In genomic region chr15:73964736-73965093, GRCh38 we compare ENCODE assay signal across 8 cellular contexts. TPM values are rescaled to one million over a fixed set of nuclear protein-coding genes. Genes with fewer than 3 reads are reported as not detected.
DNase-seq lines count a peak whose midpoint lies in the region; ATAC-seq and TF ChIP-seq lines count a peak whose summit lies in the region.

No MANE protein-coding gene starts in this region.

- TF ChIP-seq CTCF in CD4-positive, alpha-beta T cell (IDR thresholded peaks at IDR 0.05), result peak; percentile 98

- no peaks in the 10 kb centered on the region for H3K9me3 ChIP-seq in CD4-positive, alpha-beta T cell (ENCODE audit: control insufficient read depth, low read length)

- peaks cover 46% of the 10 kb centered on the region for H3K4me1 Mint-ChIP-seq in CD4-positive, alpha-beta T cell (ENCODE audit: low read depth)

- H3K27ac ChIP-seq in CD4-positive, alpha-beta T cell (ENCODE audit: low read depth, low read length), result no peak overlapping the region

- H3K4me3 Mint-ChIP-seq in CD4-positive, alpha-beta T cell, result peak overlapping the region; percentile 73

- peak; percentile 82 for ATAC-seq in CD4-positive, alpha-beta T cell (ENCODE audit: poor library complexity)
- peak; percentile 62 for ATAC-seq in GM21447 (IDR thresholded peaks at IDR 0.05; ENCODE audit: unreplicated experiment)
- peak; percentile 89 to 94 for ATAC-seq in left cardiac atrium
- no peak for ATAC-seq in HG03521 (IDR thresholded peaks at IDR 0.05; ENCODE audit: unreplicated experiment)

- intact Hi-C loops in CD4-positive, alpha-beta T cell (cut with DNase I, micrococcal nuclease), result loop anchor here (1.0 to 5.0 kb wide), 4 partner anchors 13 to 92 kb away; partner anchors contain the start of gene TBC1D21 (in 1 of the 2)
- intact Hi-C loops in left cardiac atrium (cut with DNase I), result loop anchor here in 1 of 2 donors (10.0 kb wide), 1 partner anchor 70 kb away; no protein-coding TSS in a partner anchor

- peak; percentile 76 to 90 (median 85) for DNase-seq in CD4-positive, alpha-beta T cell
- DNase-seq in MV-4-11 (lab: John Stamatoyannopoulos, UW) (peak; percentile 75), SW480 (ENCODE audit: low spot score) (peak; percentile 79), left cardiac atrium (peak; percentile 83), renal cortical epithelial cell (ENCODE audit: low read depth) (peak; percentile 57)
- DNase-seq in activated naive CD8-positive, alpha-beta T cell treated with anti-CD3 and anti-CD28 coated beads, Interleukin-2, amount 50 U/mL, for 16 hours (ENCODE audit: low read depth, low spot score), result peak; percentile 75

- no peaks in the 10 kb centered on the region for H3K36me3 Mint-ChIP-seq in CD4-positive, alpha-beta T cell (ENCODE audit: low read depth)

- POLR2A ChIA-PET in CD4-positive, alpha-beta T cell (lab: Charles Lee), result interaction anchor here (1.0 to 2.9 kb wide), 3 partner anchors 11 to 18 kb away, joined by 3 to 30 read pairs (median 5); no protein-coding TSS in a partner anchor

- peak overlapping the region; percentile 73 for H3K27ac Mint-ChIP-seq in CD4-positive, alpha-beta T cell

- no peaks in the 10 kb centered on the region for H3K27me3 Mint-ChIP-seq in CD4-positive, alpha-beta T cell

- no peaks in the 10 kb centered on the region for H3K9me3 Mint-ChIP-seq in CD4-positive, alpha-beta T cell

- CTCF ChIA-PET in CD4-positive, alpha-beta T cell (lab: Charles Lee), result interaction anchor here (0.6 to 3.9 kb wide), 5 partner anchors 9 to 83 kb away, joined by 3 to 46 read pairs (median 4); partner anchors contain the start of gene PML

- no peaks in the 10 kb centered on the region for H3K27me3 ChIP-seq in CD4-positive, alpha-beta T cell (ENCODE audit: control insufficient read depth, insufficient read depth, low read length)

RNA-seq across cellular contexts. Expression of gene STOML1, which starts 27.4 kb away (rescaled TPM):
- total RNA-seq in CD4-positive, alpha-beta T cell, result 1 to 10 TPM; 4.6 to 5.3 TPM
- 10 to 100 TPM; 20.3 to 21.1 TPM for total RNA-seq in left cardiac atrium
- total RNA-seq in renal cortical epithelial cell, result 23.2 and 36.5 TPM in 2 replicates

RNA-seq across cellular contexts. Expression of gene PML, which starts 29.8 kb away (rescaled TPM):
- total RNA-seq in CD4-positive, alpha-beta T cell, result 10 to 100 TPM; 39.2 to 42.9 TPM
- total RNA-seq in left cardiac atrium (10 to 100 TPM; 23.4 to 38.7 TPM), renal cortical epithelial cell (56.8 and 234 TPM in 2 replicates)

RNA-seq across cellular contexts. Expression of gene LOXL1, which starts 38.5 kb away (rescaled TPM):
- total RNA-seq in CD4-positive, alpha-beta T cell, result 1 to 10 TPM; 3.0 to 3.5 TPM
- total RNA-seq in left cardiac atrium (10 to 100 TPM; 12.0 to 31.5 TPM), renal cortical epithelial cell (62.8 and 70.7 TPM in 2 replicates)
